2 cellular contexts compared by ENCODE assay signal in the genomic region with DNA sequence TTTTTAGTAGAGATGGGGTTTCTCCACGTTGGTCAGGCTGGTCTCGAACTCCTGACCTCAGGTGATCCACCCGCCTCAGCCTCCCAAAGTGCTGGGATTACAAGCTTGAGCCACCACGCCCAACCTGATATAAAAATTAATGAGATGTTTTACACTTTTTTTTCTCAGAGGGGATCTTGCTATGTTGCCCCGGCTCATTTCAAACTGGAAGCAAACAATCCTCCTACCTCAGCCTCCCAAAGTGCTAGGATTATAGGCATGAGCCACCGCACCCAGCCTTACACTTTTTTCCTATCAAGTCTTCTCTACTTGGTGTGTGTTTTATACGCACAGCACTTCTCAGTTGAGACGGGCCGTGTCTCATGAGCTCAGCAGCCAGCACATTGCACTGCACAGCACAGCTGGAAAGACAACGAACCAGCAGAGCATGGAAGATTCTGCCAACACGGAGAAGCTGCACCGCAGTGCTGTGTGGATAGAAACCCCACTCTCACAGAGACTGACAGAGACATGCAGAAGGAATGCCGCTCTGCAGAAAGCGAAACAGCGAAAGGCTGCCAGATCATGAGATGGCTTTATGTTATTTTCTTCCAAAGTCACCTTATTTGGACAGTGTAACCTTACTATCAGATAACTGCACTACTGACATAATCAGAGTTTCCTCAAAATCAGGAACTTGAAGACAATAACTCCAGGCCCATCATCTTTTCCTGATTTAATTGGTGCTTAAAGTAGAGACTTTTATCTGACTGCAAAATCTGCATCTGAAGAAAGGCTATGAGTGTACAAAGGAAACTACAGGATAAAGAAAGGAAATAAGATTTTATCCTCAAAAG.
TF ChIP-seq lines count a peak whose summit lies in the region.

No MANE protein-coding gene starts in this region.

TF ChIP-seq in IMR-90, 13 proteins besides CTCF, POLR2A, EP300 and RAD21:
- TF ChIP-seq RFX5 (IDR thresholded peaks at IDR 0.05; ENCODE audit: low read depth, low read length) = no peak
- TF ChIP-seq FOS (IDR thresholded peaks at IDR 0.05; ENCODE audit: low read depth, low read length) = no peak
- no peak for TF ChIP-seq RCOR1 (IDR thresholded peaks at IDR 0.05; ENCODE audit: insufficient replicate concordance, low read length)
- TF ChIP-seq NFE2L2 (IDR thresholded peaks at IDR 0.05; ENCODE audit: low read depth, low read length) = no peak
- TF ChIP-seq SMC3 (IDR thresholded peaks at IDR 0.05; ENCODE audit: low read depth, low read length) = no peak
- no peak for TF ChIP-seq USF2 (IDR thresholded peaks at IDR 0.05; ENCODE audit: low read depth, low read length)
- no peak for TF ChIP-seq CEBPB (IDR thresholded peaks at IDR 0.05; ENCODE audit: low read depth, low read length)
- no peak for TF ChIP-seq MAZ (IDR thresholded peaks at IDR 0.05; ENCODE audit: borderline replicate concordance, low read depth, low read length)
- no peak for TF ChIP-seq BHLHE40 (IDR thresholded peaks at IDR 0.05; ENCODE audit: low read depth, low read length)
TF ChIP-seq in IMR-90: peak in this region for 0.

TF ChIP-seq in K562, 482 proteins besides CTCF, POLR2A, EP300 and RAD21:
- TF ChIP-seq ETV6 (IDR thresholded peaks at IDR 0.05; ENCODE audit: borderline replicate concordance in 1 of 2, low read depth in 2 of 2, low read length in 1 of 2) (no peak), ETV6 (CRISPR knock-in tag; IDR thresholded peaks at IDR 0.05; ENCODE audit: borderline replicate concordance) (no peak), ZNF121 (CRISPR knock-in tag; conservative IDR thresholded peaks at IDR 0.05) (peak; percentile 80)
